ENCODE assay signal across 15 cellular contexts in the genomic region with DNA sequence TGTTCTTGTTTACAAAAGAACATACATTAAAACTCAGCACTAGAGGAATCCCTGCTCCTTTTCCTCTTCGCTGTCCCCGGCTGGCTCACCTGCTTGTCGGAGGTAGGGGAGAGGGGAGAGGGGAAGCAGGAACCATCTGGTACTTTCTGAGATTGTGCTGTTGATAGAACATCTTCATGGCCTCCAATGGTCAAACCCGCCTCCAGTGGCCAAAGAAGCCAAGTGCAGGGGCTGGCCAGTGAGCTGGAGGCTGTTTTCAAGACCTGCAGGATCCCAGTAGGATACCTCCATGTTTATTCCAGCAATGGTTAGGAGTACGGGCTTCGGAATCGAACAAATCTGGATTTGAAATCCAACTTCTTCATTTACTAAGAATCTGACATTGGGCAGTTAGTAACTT.
DNase-seq lines count a peak whose midpoint lies in the region; ATAC-seq and TF ChIP-seq lines count a peak whose summit lies in the region.
"Had no signal": no experiment of that assay in that cellular context is flagged by ENCODE, and none has a peak within 500 bp of the region (broad histone marks: within the 10 kb centered on the region; RNA-seq: fewer than 3 reads in every experiment).

No MANE protein-coding gene starts in this region.

- peaks cover 5% of the 10 kb centered on the region for H3K36me3 Mint-ChIP-seq in chondrocyte (ENCODE audit: low read depth)
- H3K36me3 Mint-ChIP-seq: IgD-negative memory B cell had no signal

- H3K9ac ChIP-seq in Loucy (ENCODE audit: low read depth, low read length, poor library complexity, severe bottlenecking) = no peak overlapping the region
- H3K9ac ChIP-seq in neural cell (ENCODE audit: low read length) = no peak overlapping the region

- H3K9me3 ChIP-seq in Loucy (ENCODE audit: insufficient read depth, low read depth, low read length) (no peaks in the 10 kb centered on the region), neural cell (ENCODE audit: low read length) (no peaks in the 10 kb centered on the region), Peyer's patch (no peaks in the 10 kb centered on the region), hepatocyte (ENCODE audit: low read depth) (no peaks in the 10 kb centered on the region)

- no peak overlapping the region for H3K4me3 ChIP-seq in Loucy (ENCODE audit: low read length, poor library complexity, severe bottlenecking)
- no peak overlapping the region for H3K4me3 ChIP-seq in neural cell (ENCODE audit: low read length)
- no peak overlapping the region for H3K4me3 ChIP-seq in Peyer's patch
- H3K4me3 ChIP-seq in hepatocyte = no peak overlapping the region

- TF ChIP-seq CTCF in Loucy (conservative IDR thresholded peaks at IDR 0.05; ENCODE audit: low read length) = 0 out of 2 replicates have a peak, but pooled peaks have one; percentile 9
- TF ChIP-seq CTCF in chondrocyte (IDR thresholded peaks at IDR 0.05) = peak; percentile 22
- no peak for TF ChIP-seq CTCF in neural cell (IDR thresholded peaks at IDR 0.05; ENCODE audit: poor library complexity, severe bottlenecking)
- no peak for TF ChIP-seq CTCF in Peyer's patch (IDR thresholded peaks at IDR 0.05)
- no peak for TF ChIP-seq CTCF in hepatocyte (IDR thresholded peaks at IDR 0.05; ENCODE audit: poor library complexity)

- H3K4me3 Mint-ChIP-seq in chondrocyte (ENCODE audit: unreplicated experiment) = no peak overlapping the region
- H3K4me3 Mint-ChIP-seq: IgD-negative memory B cell had no signal

- peak; percentile 78 for DNase-seq in ELF-1 (ENCODE audit: low read depth, low spot score)
- no peak for DNase-seq in chondrocyte (ENCODE audit: low spot score)
- DNase-seq in Peyer's patch = no peak
- DNase-seq in hepatocyte (ENCODE audit: low spot score) = no peak
- no peak for DNase-seq in NCI-H2227 (lab: John Stamatoyannopoulos, UW; ENCODE audit: unreplicated experiment)
- DNase-seq: effector CD8-positive, alpha-beta T cell; mammary epithelial cell; NCI-H187; stimulated activated CD4-positive, alpha-beta T cell treated with anti-CD3 and anti-CD28 coated beads, Interleukin-4, amount 100 ng/mL, for 1 hour; stimulated activated naive CD4-positive, alpha-beta T cell treated with Interleukin-2 at 50 U/mL for 16 hours; T-helper 9 cell had no signal

- no peaks in the 10 kb centered on the region for H3K79me2 ChIP-seq in Loucy (ENCODE audit: insufficient read depth, low read length)
- no peaks in the 10 kb centered on the region for H3K79me2 ChIP-seq in neural cell (replicated peaks; ENCODE audit: insufficient read depth, low read length)
- H3K79me2 ChIP-seq in hepatocyte = no peaks in the 10 kb centered on the region

- H4K20me1 ChIP-seq in Loucy (ENCODE audit: insufficient read depth, low read length, poor library complexity, severe bottlenecking) (no peaks in the 10 kb centered on the region), neural cell (ENCODE audit: insufficient read depth) (no peaks in the 10 kb centered on the region), hepatocyte (ENCODE audit: insufficient read depth, poor library complexity, severe bottlenecking) (no peaks in the 10 kb centered on the region)

- H3K9me2 ChIP-seq in Loucy (replicated peaks; ENCODE audit: low read depth, low read length) (no peaks in the 10 kb centered on the region), neural cell (ENCODE audit: insufficient read depth, low read length) (no peaks in the 10 kb centered on the region), hepatocyte (replicated peaks; ENCODE audit: insufficient read depth) (no peaks in the 10 kb centered on the region)

- H3K4me2 ChIP-seq in Loucy (ENCODE audit: low read depth, low read length, poor library complexity, severe bottlenecking) = no peak overlapping the region
- no peak overlapping the region for H3K4me2 ChIP-seq in neural cell (ENCODE audit: low read length)
- H3K4me2 ChIP-seq in hepatocyte = no peak overlapping the region

- H2AFZ ChIP-seq in Loucy (ENCODE audit: low read length) (no peak overlapping the region), neural cell (ENCODE audit: low read depth, low read length) (no peak overlapping the region), hepatocyte (no peak overlapping the region)

- H3K36me3 ChIP-seq in Loucy (ENCODE audit: insufficient read depth, low read length) (no peaks in the 10 kb centered on the region), neural cell (ENCODE audit: insufficient read depth, low read length) (no peaks in the 10 kb centered on the region), Peyer's patch (no peaks in the 10 kb centered on the region), hepatocyte (replicated peaks; ENCODE audit: insufficient read depth, low read depth) (no peaks in the 10 kb centered on the region)

- no peak for TF ChIP-seq RAD21 in neural cell (conservative IDR thresholded peaks at IDR 0.05)

- no peak for ATAC-seq in HG02763 (IDR thresholded peaks at IDR 0.05; ENCODE audit: unreplicated experiment)

- H3K27ac ChIP-seq in neural cell (ENCODE audit: low read length) = peak overlapping the region; percentile 2
- no peak overlapping the region for H3K27ac ChIP-seq in Peyer's patch
- H3K27ac ChIP-seq in hepatocyte = no peak overlapping the region

- TF ChIP-seq POLR2A in Peyer's patch (IDR thresholded peaks at IDR 0.05) = no peak

- H3F3A ChIP-seq in Loucy (ENCODE audit: low read depth) = no peaks in the 10 kb centered on the region
- no peaks in the 10 kb centered on the region for H3F3A ChIP-seq in neural cell (ENCODE audit: insufficient read depth, low read length, poor library complexity, severe bottlenecking)

- H3K4me1 Mint-ChIP-seq in chondrocyte (ENCODE audit: low read depth) = peaks cover 85% of the 10 kb centered on the region

- no peaks in the 10 kb centered on the region for H3K27me3 ChIP-seq in Loucy (ENCODE audit: insufficient read depth, low read length, poor library complexity, severe bottlenecking)
- H3K27me3 ChIP-seq in neural cell (ENCODE audit: insufficient read depth, low read depth, low read length) = no peaks in the 10 kb centered on the region
- H3K27me3 ChIP-seq in Peyer's patch = no peaks in the 10 kb centered on the region
- H3K27me3 ChIP-seq in hepatocyte = no peaks in the 10 kb centered on the region

- H3K27ac Mint-ChIP-seq in chondrocyte (ENCODE audit: unreplicated experiment) = peak overlapping the region; percentile 3
- H3K27ac Mint-ChIP-seq: IgD-negative memory B cell had no signal

- no peak for TF ChIP-seq EP300 in neural cell (conservative IDR thresholded peaks at IDR 0.05; ENCODE audit: poor library complexity, severe bottlenecking)

- H3K4me1 ChIP-seq in Loucy (ENCODE audit: insufficient read depth, low read length, poor library complexity, severe bottlenecking) (no peaks in the 10 kb centered on the region), Peyer's patch (peaks cover 0 to 3% (median under 1%) of the 10 kb centered on the region in 4 donors), hepatocyte (ENCODE audit: insufficient read depth) (peaks cover 4% of the 10 kb centered on the region)

- 77% methylated on average over 7 of the region's 7 CpGs for WGBS in hepatocyte (ENCODE audit: low lambda C conversion rate, missing lambda C conversion rate)

- H3K9me3 Mint-ChIP-seq in chondrocyte (ENCODE audit: low read depth) = no peaks in the 10 kb centered on the region
- H3K9me3 Mint-ChIP-seq: IgD-negative memory B cell had no signal

- H3K27me3 Mint-ChIP-seq in chondrocyte (ENCODE audit: low read depth) = no peaks in the 10 kb centered on the region

TF ChIP-seq in neural cell, 6 proteins besides CTCF, POLR2A, EP300 and RAD21:
- TF ChIP-seq POLR2AphosphoS5 (IDR thresholded peaks at IDR 0.05) (no peak), TAF1 (IDR thresholded peaks at IDR 0.05; ENCODE audit: low read depth) (no peak), SMC3 (conservative IDR thresholded peaks at IDR 0.05; ENCODE audit: poor library complexity) (no peak), MXI1 (conservative IDR thresholded peaks at IDR 0.05; ENCODE audit: poor library complexity, severe bottlenecking) (no peak), EZH2 (IDR thresholded peaks at IDR 0.05; ENCODE audit: borderline replicate concordance, insufficient read depth, low read length, poor library complexity, severe bottlenecking) (no peak)
- TF ChIP-seq, protein P1, sequence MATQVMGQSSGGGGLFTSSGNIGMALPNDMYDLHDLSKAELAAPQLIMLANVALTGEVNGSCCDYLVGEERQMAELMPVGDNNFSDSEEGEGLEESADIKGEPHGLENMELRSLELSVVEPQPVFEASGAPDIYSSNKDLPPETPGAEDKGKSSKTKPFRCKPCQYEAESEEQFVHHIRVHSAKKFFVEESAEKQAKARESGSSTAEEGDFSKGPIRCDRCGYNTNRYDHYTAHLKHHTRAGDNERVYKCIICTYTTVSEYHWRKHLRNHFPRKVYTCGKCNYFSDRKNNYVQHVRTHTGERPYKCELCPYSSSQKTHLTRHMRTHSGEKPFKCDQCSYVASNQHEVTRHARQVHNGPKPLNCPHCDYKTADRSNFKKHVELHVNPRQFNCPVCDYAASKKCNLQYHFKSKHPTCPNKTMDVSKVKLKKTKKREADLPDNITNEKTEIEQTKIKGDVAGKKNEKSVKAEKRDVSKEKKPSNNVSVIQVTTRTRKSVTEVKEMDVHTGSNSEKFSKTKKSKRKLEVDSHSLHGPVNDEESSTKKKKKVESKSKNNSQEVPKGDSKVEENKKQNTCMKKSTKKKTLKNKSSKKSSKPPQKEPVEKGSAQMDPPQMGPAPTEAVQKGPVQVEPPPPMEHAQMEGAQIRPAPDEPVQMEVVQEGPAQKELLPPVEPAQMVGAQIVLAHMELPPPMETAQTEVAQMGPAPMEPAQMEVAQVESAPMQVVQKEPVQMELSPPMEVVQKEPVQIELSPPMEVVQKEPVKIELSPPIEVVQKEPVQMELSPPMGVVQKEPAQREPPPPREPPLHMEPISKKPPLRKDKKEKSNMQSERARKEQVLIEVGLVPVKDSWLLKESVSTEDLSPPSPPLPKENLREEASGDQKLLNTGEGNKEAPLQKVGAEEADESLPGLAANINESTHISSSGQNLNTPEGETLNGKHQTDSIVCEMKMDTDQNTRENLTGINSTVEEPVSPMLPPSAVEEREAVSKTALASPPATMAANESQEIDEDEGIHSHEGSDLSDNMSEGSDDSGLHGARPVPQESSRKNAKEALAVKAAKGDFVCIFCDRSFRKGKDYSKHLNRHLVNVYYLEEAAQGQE (IDR thresholded peaks at IDR 0.05; ENCODE audit: borderline replicate concordance) = no peak

Comparison
In these comparisons a context has a peak if more than half of its experiments do, and no peak if none do; other contexts are left out.
1. CTCF ChIP-seq: peak in Loucy (single experiment) and chondrocyte (single experiment); none in neural cell (single experiment), Peyer's patch (0 of 6) and hepatocyte (single experiment).